Comparison of ENCODE assay signal across 1 cellular context in the genomic region with DNA sequence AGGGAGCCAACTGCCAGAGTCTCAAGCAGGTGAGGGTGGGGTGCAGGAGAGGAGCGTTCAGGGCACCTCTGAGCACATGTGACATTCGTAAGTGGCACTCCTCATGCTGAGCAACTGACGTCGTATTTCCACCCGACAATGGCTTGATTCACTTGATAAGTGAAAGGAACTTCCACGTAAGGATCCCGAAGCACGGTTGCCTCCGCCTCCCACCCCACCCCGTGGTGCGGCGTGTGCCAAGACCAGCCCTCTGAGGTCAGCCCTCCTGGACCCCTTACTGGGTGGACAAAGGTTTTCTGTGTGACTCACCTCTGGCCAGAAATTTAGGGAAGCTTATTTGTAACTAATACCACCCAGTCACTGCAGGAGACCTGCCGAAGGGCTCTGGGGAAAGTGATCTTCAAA.
TF ChIP-seq lines count a peak whose summit lies in the region.

No MANE protein-coding gene starts in this region.

TF ChIP-seq in H1, 55 proteins besides CTCF, POLR2A, EP300 and RAD21:
- TF ChIP-seq SUZ12 (IDR thresholded peaks at IDR 0.05; ENCODE audit: low read length) = no peak
- TF ChIP-seq MAX (IDR thresholded peaks at IDR 0.05) = no peak
